ENCODE assay signal across 15 cellular contexts in the genomic region with DNA sequence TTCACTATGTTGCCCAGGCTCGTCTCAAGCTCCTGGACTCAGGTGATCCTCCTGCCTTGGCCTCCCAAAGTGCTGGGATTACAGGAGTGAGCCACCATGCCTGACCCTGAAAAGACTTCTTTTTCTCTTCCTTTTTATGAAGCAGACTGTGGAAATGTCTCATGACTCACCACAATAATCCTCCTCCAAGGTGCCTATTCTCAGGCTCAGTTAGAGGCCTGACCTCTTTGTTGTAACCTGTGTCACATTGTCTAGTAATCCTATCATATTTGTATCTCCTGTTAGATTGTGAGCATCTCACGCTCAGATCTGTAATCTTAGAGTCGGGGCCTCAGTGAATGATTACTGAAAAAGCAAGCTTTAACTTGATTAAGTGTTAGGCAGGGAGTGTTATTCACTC. TPM values are rescaled to one million over a fixed set of nuclear protein-coding genes. Genes with fewer than 3 reads are reported as not detected.
DNase-seq lines count a peak whose midpoint lies in the region; ATAC-seq lines count a peak whose summit lies in the region.
"Had no signal": no experiment of that assay in that cellular context is flagged by ENCODE, and none has a peak within 500 bp of the region (broad histone marks: within the 10 kb centered on the region; RNA-seq: fewer than 3 reads in every experiment).

No MANE protein-coding gene starts in this region.

- intact Hi-C loops in dendritic cell treated with granulocyte-macrophage colony-stimulating factor and Interleukin-4, amounts not matched to agents 40 ng/mL and 50 ng/mL, for 4 days (cut with micrococcal nuclease) = no loop called here

- H3K27ac Mint-ChIP-seq in dendritic cell treated with granulocyte-macrophage colony-stimulating factor and Interleukin-4, amounts not matched to agents 40 ng/mL and 50 ng/mL, for 4 days = peak overlapping the region; percentile 41

- no peaks in the 10 kb centered on the region for H3K27me3 Mint-ChIP-seq in dendritic cell treated with granulocyte-macrophage colony-stimulating factor and Interleukin-4, amounts not matched to agents 40 ng/mL and 50 ng/mL, for 4 days
- H3K27me3 Mint-ChIP-seq: CD4-positive, alpha-beta memory T cell had no signal

- DNase-seq in ELR (ENCODE audit: low read depth) = peak; percentile 11
- peak; percentile 39 for DNase-seq in M059J (ENCODE audit: low read depth)
- peak; percentile 28 for DNase-seq in kidney tubule cell (ENCODE audit: low spot score)
- DNase-seq in H4 (ENCODE audit: low spot score) = no peak
- DNase-seq: BE2C; CD4-positive, alpha-beta memory T cell; DMS153; DMS79 treated with DMSO at 0.1 percent for 48 hours; EL; GDM1 had no signal

- no peaks in the 10 kb centered on the region for H3K9me3 Mint-ChIP-seq in dendritic cell treated with granulocyte-macrophage colony-stimulating factor and Interleukin-4, amounts not matched to agents 40 ng/mL and 50 ng/mL, for 4 days
- H3K9me3 Mint-ChIP-seq: CD4-positive, alpha-beta memory T cell had no signal

- no peaks in the 10 kb centered on the region for H3K36me3 Mint-ChIP-seq in dendritic cell treated with granulocyte-macrophage colony-stimulating factor and Interleukin-4, amounts not matched to agents 40 ng/mL and 50 ng/mL, for 4 days (ENCODE audit: low read depth)
- H3K36me3 Mint-ChIP-seq: CD4-positive, alpha-beta memory T cell had no signal

- ATAC-seq in GM19455 (IDR thresholded peaks at IDR 0.05; ENCODE audit: unreplicated experiment) = no peak
- ATAC-seq in HG03175 (IDR thresholded peaks at IDR 0.05; ENCODE audit: unreplicated experiment) = no peak
- ATAC-seq: A549, HCT116 had no signal

- no peak overlapping the region for H3K4me3 Mint-ChIP-seq in dendritic cell treated with granulocyte-macrophage colony-stimulating factor and Interleukin-4, amounts not matched to agents 40 ng/mL and 50 ng/mL, for 4 days
- H3K4me3 Mint-ChIP-seq: CD4-positive, alpha-beta memory T cell had no signal

- H3K4me1 Mint-ChIP-seq in dendritic cell treated with granulocyte-macrophage colony-stimulating factor and Interleukin-4, amounts not matched to agents 40 ng/mL and 50 ng/mL, for 4 days (ENCODE audit: low read depth) = peaks cover 14% of the 10 kb centered on the region

RNA-seq across cellular contexts. Expression of gene TAF4B, which starts 18.3 kb away (rescaled TPM):
- 3.8 and 4.0 TPM in 2 replicates for total RNA-seq in M059J (2014; rRNA removed; shearing (Covaris generic))
- 3.0 and 4.0 TPM in 2 replicates for total RNA-seq in H4 (2014; rRNA removed; shearing (Covaris generic))
